In the genomic region with DNA sequence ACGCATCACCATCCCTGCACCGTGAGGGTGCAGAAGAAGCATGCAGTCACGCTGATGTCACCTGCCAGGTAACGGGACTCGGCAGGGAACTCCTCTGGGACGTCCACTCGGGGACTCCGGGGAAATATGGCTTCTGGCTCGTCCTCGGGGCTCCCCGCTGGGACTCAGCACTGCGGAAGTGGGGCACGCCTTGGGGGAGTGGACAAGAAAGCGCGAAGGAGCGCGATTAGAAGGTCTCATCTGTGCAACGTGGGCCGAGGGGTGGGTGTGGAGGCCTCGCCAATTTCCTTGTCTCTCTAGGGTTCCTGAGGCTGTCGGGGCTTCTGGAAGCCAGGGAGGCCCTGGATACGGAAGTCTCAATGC, we compare ENCODE assay signal across 7 cellular contexts. TPM values are rescaled to one million over a fixed set of nuclear protein-coding genes. Genes with fewer than 3 reads are reported as not detected.
DNase-seq lines count a peak whose midpoint lies in the region; ATAC-seq and TF ChIP-seq lines count a peak whose summit lies in the region.

No MANE protein-coding gene starts in this region.

- H3K4me3 ChIP-seq in HAP-1 (peak overlapping the region; percentile 97), PC-3 (ENCODE audit: low read length) (peak overlapping the region; percentile 95), fibroblast of lung (replicated peaks in 1 of 4; ENCODE audit: control extremely low read depth in 1 of 4, insufficient read depth in 1 of 4, low read depth in 3 of 4, low read length in 4 of 4) (peak overlapping the region; percentile 74 to 82 (median 78)), neuron (ENCODE audit: low read length) (peak overlapping the region; percentile 85), upper lobe of left lung (peak overlapping the region; percentile 56 to 84 (median 70))

- peak overlapping the region; percentile 98 for H3K4me3 Mint-ChIP-seq in activated T-helper 1 cell treated with anti-CD3 and anti-CD28 coated beads, Interleukin-12 subunit alpha, Interleukin-12 subunit beta, Interleukin-2, Interleukin-4 antibody, amounts not matched to agents 30 ng/mL and 10 ng/mL and 1 ng/mL, durations not matched to agents 14 hours and 24 hours and 36 hours

- peaks cover 54% of the 10 kb centered on the region for H3K4me1 Mint-ChIP-seq in activated T-helper 1 cell treated with anti-CD3 and anti-CD28 coated beads, Interleukin-12 subunit alpha, Interleukin-12 subunit beta, Interleukin-2, Interleukin-4 antibody, amounts not matched to agents 30 ng/mL and 10 ng/mL and 1 ng/mL, durations not matched to agents 14 hours and 24 hours and 36 hours (ENCODE audit: low read depth)

- H3K4me1 ChIP-seq in HAP-1 = peaks cover 31% of the 10 kb centered on the region
- H3K4me1 ChIP-seq in PC-3 (ENCODE audit: insufficient read depth, low read length) = peaks cover 26% of the 10 kb centered on the region
- no peaks in the 10 kb centered on the region for H3K4me1 ChIP-seq in fibroblast of lung (ENCODE audit: control insufficient read depth, extremely low read depth, insufficient read depth, low read length)
- H3K4me1 ChIP-seq in neuron (ENCODE audit: insufficient read depth, low read length) = peaks cover 37% of the 10 kb centered on the region
- H3K4me1 ChIP-seq in upper lobe of left lung = peaks cover 9 to 40% (median 22%) of the 10 kb centered on the region in 4 donors

- peak overlapping the region; percentile 85 for H3K4me2 ChIP-seq in PC-3 (ENCODE audit: low read length)
- peak overlapping the region; percentile 88 for H3K4me2 ChIP-seq in fibroblast of lung (ENCODE audit: extremely low read depth, insufficient read depth, low read length)

- peaks cover 4% of the 10 kb centered on the region for H3F3A ChIP-seq in PC-3 (ENCODE audit: low read length, unreplicated experiment)

- H3K79me2 ChIP-seq in PC-3 (ENCODE audit: low read length) (peaks cover 56% of the 10 kb centered on the region), fibroblast of lung (ENCODE audit: control insufficient read depth, insufficient read depth, low read length) (peaks cover 54% of the 10 kb centered on the region)

- ATAC-seq in PC-3 (peak; percentile 18), upper lobe of left lung (ENCODE audit: low FRiP score in 2 of 2) (peak; percentile 51 to 59), GM19351 (IDR thresholded peaks at IDR 0.05; ENCODE audit: unreplicated experiment) (no peak)

- in situ Hi-C loops in HAP-1 (cut with MboI; ENCODE audit: low sequenced_read_pairs) = no loop called here

- H2AFZ ChIP-seq in PC-3 (ENCODE audit: low read length) (peak overlapping the region; percentile 91), fibroblast of lung (ENCODE audit: low read length) (peak overlapping the region; percentile 94), neuron (ENCODE audit: low read depth, low read length) (peak overlapping the region; percentile 65)

- no peaks in the 10 kb centered on the region for H3K9me3 ChIP-seq in HAP-1
- H3K9me3 ChIP-seq in PC-3 (ENCODE audit: low read length) = no peaks in the 10 kb centered on the region
- no peaks in the 10 kb centered on the region for H3K9me3 ChIP-seq in fibroblast of lung (ENCODE audit: control insufficient read depth, insufficient read depth, low read depth, low read length)
- no peaks in the 10 kb centered on the region for H3K9me3 ChIP-seq in neuron (ENCODE audit: low read length)
- no peaks in the 10 kb centered on the region for H3K9me3 ChIP-seq in upper lobe of left lung

- peaks cover 28% of the 10 kb centered on the region for H3K36me3 Mint-ChIP-seq in activated T-helper 1 cell treated with anti-CD3 and anti-CD28 coated beads, Interleukin-12 subunit alpha, Interleukin-12 subunit beta, Interleukin-2, Interleukin-4 antibody, amounts not matched to agents 30 ng/mL and 10 ng/mL and 1 ng/mL, durations not matched to agents 14 hours and 24 hours and 36 hours (ENCODE audit: low read depth)

- no TSS peak for BruUV-seq in PC-3 (replicated peaks; lab: Mats Ljungman, UMichigan)

- H4K20me1 ChIP-seq in PC-3 (ENCODE audit: low read length) = peaks cover 31% of the 10 kb centered on the region
- H4K20me1 ChIP-seq in fibroblast of lung (ENCODE audit: control insufficient read depth, extremely low read depth, insufficient read depth, low read length) = no peaks in the 10 kb centered on the region

- H3K9ac ChIP-seq in PC-3 (ENCODE audit: low read length) (peak overlapping the region; percentile 85), fibroblast of lung (ENCODE audit: insufficient read depth, low read length) (peak overlapping the region; percentile 48)

- TF ChIP-seq CTCF in PC-3 (conservative IDR thresholded peaks at IDR 0.05; ENCODE audit: low read depth, low read length) = no peak
- TF ChIP-seq CTCF in fibroblast of lung (conservative IDR thresholded peaks at IDR 0.05 in 1 of 2, IDR thresholded peaks at IDR 0.05 in 1 of 2; ENCODE audit: low read depth in 1 of 2, low read length in 2 of 2) = no peak
- TF ChIP-seq CTCF in upper lobe of left lung (IDR thresholded peaks at IDR 0.05) = no peak

- H3K27ac Mint-ChIP-seq in activated T-helper 1 cell treated with anti-CD3 and anti-CD28 coated beads, Interleukin-12 subunit alpha, Interleukin-12 subunit beta, Interleukin-2, Interleukin-4 antibody, amounts not matched to agents 30 ng/mL and 10 ng/mL and 1 ng/mL, durations not matched to agents 14 hours and 24 hours and 36 hours = peak overlapping the region; percentile 70

- H3K36me3 ChIP-seq in HAP-1 (replicated peaks) (no peaks in the 10 kb centered on the region), PC-3 (ENCODE audit: low read depth, low read length) (no peaks in the 10 kb centered on the region), fibroblast of lung (ENCODE audit: control insufficient read depth, insufficient read depth, low read length) (no peaks in the 10 kb centered on the region), neuron (ENCODE audit: insufficient read depth, low read length) (no peaks in the 10 kb centered on the region), upper lobe of left lung (no peaks in the 10 kb centered on the region)

- intact Hi-C loops in PC-3 (cut with micrococcal nuclease) = loop anchor here (2.0 kb wide), 1 partner anchor 216 kb away; no protein-coding TSS in a partner anchor
- intact Hi-C loops in activated T-helper 1 cell treated with anti-CD3 and anti-CD28 coated beads, Interleukin-12 subunit alpha, Interleukin-12 subunit beta, Interleukin-2, Interleukin-4 antibody, amounts not matched to agents 30 ng/mL and 10 ng/mL and 1 ng/mL, durations not matched to agents 14 hours and 24 hours and 36 hours (cut with micrococcal nuclease) = loop anchor here (2.0 to 10.0 kb wide), 3 partner anchors 68 to 1296 kb away; partner anchors contain the start of gene SNX13

- CTCF ChIA-PET in PC-3 (lab: Charles Lee) = interaction anchor here (0.6 kb wide), 1 partner anchor 23 kb away, joined by 3 read pairs; no protein-coding TSS in a partner anchor

- no peaks in the 10 kb centered on the region for H3K9me2 ChIP-seq in PC-3 (replicated peaks; ENCODE audit: low read length)

- H3K27me3 ChIP-seq in HAP-1 (ENCODE audit: low read depth) (no peaks in the 10 kb centered on the region), PC-3 (ENCODE audit: low read length) (no peaks in the 10 kb centered on the region), fibroblast of lung (ENCODE audit: control insufficient read depth, insufficient read depth, low read length) (no peaks in the 10 kb centered on the region), neuron (ENCODE audit: insufficient read depth, low read length) (no peaks in the 10 kb centered on the region), upper lobe of left lung (no peaks in the 10 kb centered on the region)

- POLR2A ChIA-PET in PC-3 (lab: Charles Lee; ENCODE audit: unreplicated experiment) = no interaction called here

- DNase-seq in HAP-1 (ENCODE audit: low spot score in 2 of 2) = peak in 1 of 2 experiments; percentile 75
- peak; percentile 41 for DNase-seq in PC-3
- peak; percentile 42 for DNase-seq in activated T-helper 1 cell treated with anti-CD3 and anti-CD28 coated beads, Interleukin-12 subunit alpha, Interleukin-12 subunit beta, Interleukin-2, Interleukin-4 antibody, amounts not matched to agents 30 ng/mL and 10 ng/mL and 1 ng/mL, durations not matched to agents 14 hours and 24 hours and 36 hours (ENCODE audit: low spot score)
- DNase-seq in fibroblast of lung (ENCODE audit: low read depth in 2 of 2) = peak; percentile 50 to 58
- peak; percentile 73 to 80 for DNase-seq in upper lobe of left lung

- TF ChIP-seq EP300 in upper lobe of left lung (IDR thresholded peaks at IDR 0.05) = no peak

- 1 to 20% methylated on average over 1 to 22 of the region's 22 CpGs for WGBS in upper lobe of left lung, 2 donors

- H3K27me3 Mint-ChIP-seq in activated T-helper 1 cell treated with anti-CD3 and anti-CD28 coated beads, Interleukin-12 subunit alpha, Interleukin-12 subunit beta, Interleukin-2, Interleukin-4 antibody, amounts not matched to agents 30 ng/mL and 10 ng/mL and 1 ng/mL, durations not matched to agents 14 hours and 24 hours and 36 hours (ENCODE audit: insufficient read depth) = no peaks in the 10 kb centered on the region

- TF ChIP-seq POLR2A in upper lobe of left lung (IDR thresholded peaks at IDR 0.05) = no peak

- no peaks in the 10 kb centered on the region for H3K9me3 Mint-ChIP-seq in activated T-helper 1 cell treated with anti-CD3 and anti-CD28 coated beads, Interleukin-12 subunit alpha, Interleukin-12 subunit beta, Interleukin-2, Interleukin-4 antibody, amounts not matched to agents 30 ng/mL and 10 ng/mL and 1 ng/mL, durations not matched to agents 14 hours and 24 hours and 36 hours

- H3K27ac ChIP-seq in PC-3 (ENCODE audit: low read length) = no peak overlapping the region
- peak overlapping the region; percentile 95 for H3K27ac ChIP-seq in fibroblast of lung (ENCODE audit: insufficient read depth, low read length)
- peak overlapping the region; percentile 86 to 94 (median 92) for H3K27ac ChIP-seq in upper lobe of left lung

RNA-seq across cellular contexts. Expression of gene ANKMY2, which starts 0.9 kb away (rescaled TPM):
- total RNA-seq in PC-3 (2014; rRNA removed) (7.7 and 8.5 TPM in 2 replicates), fibroblast of lung (33.1 and 50.4 TPM in 2 replicates), upper lobe of left lung (10 to 100 TPM in 5 of 6 donors, 1 to 10 TPM in 1; 5.8 to 16.3 (median 12.7) TPM)
- total RNA-seq in activated T-helper 1 cell treated with anti-CD3 and anti-CD28 coated beads, Interleukin-12 subunit alpha, Interleukin-12 subunit beta, Interleukin-2, Interleukin-4 antibody, amounts not matched to agents 30 ng/mL and 10 ng/mL and 1 ng/mL, durations not matched to agents 14 hours and 24 hours and 36 hours = 6.9 and 8.4 TPM in 2 replicates
- polyA plus RNA-seq in fibroblast of lung = 23.9 and 34.3 TPM in 2 replicates
- 17.2 and 21.1 TPM in 2 replicates for polyA plus RNA-seq in fibroblast of lung (2012)
- 5.8 and 6.6 TPM in 2 replicates for polyA minus RNA-seq in fibroblast of lung (ENCODE audit: low replicate concordance)

RNA-seq across cellular contexts. Expression of gene BZW2, which starts 1.4 kb away (rescaled TPM):
- total RNA-seq in PC-3 (2014; rRNA removed) (86.1 and 94.1 TPM in 2 replicates), fibroblast of lung (39.3 and 43.3 TPM in 2 replicates), upper lobe of left lung (10 to 100 TPM; 27.9 to 63.7 (median 31.9) TPM)
- 94.3 and 101 TPM in 2 replicates for total RNA-seq in activated T-helper 1 cell treated with anti-CD3 and anti-CD28 coated beads, Interleukin-12 subunit alpha, Interleukin-12 subunit beta, Interleukin-2, Interleukin-4 antibody, amounts not matched to agents 30 ng/mL and 10 ng/mL and 1 ng/mL, durations not matched to agents 14 hours and 24 hours and 36 hours
- 88.8 and 95.5 TPM in 2 replicates for polyA plus RNA-seq in fibroblast of lung
- 59.9 and 72.9 TPM in 2 replicates for polyA plus RNA-seq in fibroblast of lung (2012)
- polyA minus RNA-seq in fibroblast of lung (ENCODE audit: low replicate concordance) = 30.0 and 40.3 TPM in 2 replicates
